7 cellular contexts compared by ENCODE assay signal in the genomic region with DNA sequence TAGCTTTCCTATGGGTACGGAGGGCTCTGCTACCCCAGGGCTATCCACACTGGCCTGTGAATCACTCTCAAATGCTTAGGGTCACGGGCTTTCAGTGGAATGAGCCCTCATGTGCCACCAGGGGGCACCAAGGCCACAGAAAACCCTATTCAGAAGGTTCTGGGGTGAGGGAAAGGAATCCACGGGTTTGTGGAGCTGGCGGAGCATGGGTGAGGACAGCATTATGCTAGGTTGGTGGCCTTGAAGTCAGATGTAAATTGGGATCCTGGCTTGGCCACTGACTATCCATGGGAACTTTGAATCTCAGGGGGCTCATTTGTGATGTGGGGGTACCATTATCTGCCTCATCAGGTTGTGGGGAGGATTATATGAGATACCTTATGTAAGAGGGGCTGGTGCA. TPM values are rescaled to one million over a fixed set of nuclear protein-coding genes. Genes with fewer than 3 reads are reported as not detected.
DNase-seq lines count a peak whose midpoint lies in the region; ATAC-seq and TF ChIP-seq lines count a peak whose summit lies in the region.

No MANE protein-coding gene starts in this region.

- H3K4me3 Mint-ChIP-seq in activated naive CD8-positive, alpha-beta T cell treated with anti-CD3 and anti-CD28 coated beads, Interleukin-2, amount 10 ng/mL, durations not matched to agents 7 days and 5 days = no peak overlapping the region

- peak; percentile 35 for ATAC-seq in activated naive CD8-positive, alpha-beta T cell treated with anti-CD3 and anti-CD28 coated beads, Interleukin-2, amount 10 ng/mL, durations not matched to agents 7 days and 5 days (ENCODE audit: low read depth)
- ATAC-seq in heart right ventricle = peak; percentile 34 to 77 (median 44)

- H3K27ac ChIP-seq in heart right ventricle = no peak overlapping the region

- DNase-seq in SKM-1 (lab: John Stamatoyannopoulos, UW; ENCODE audit: unreplicated experiment) (peak; percentile 34), heart right ventricle (peak; percentile 58 to 65), putamen (ENCODE audit: low spot score) (peak; percentile 61), mesenteric fat pad (ENCODE audit: low spot score) (no peak)
- DNase-seq in activated naive CD8-positive, alpha-beta T cell treated with anti-CD3 and anti-CD28 coated beads, Interleukin-2, amount 10 ng/mL, durations not matched to agents 7 days and 5 days = peak; percentile 61

- no peaks in the 10 kb centered on the region for H3K27me3 Mint-ChIP-seq in activated naive CD8-positive, alpha-beta T cell treated with anti-CD3 and anti-CD28 coated beads, Interleukin-2, amount 10 ng/mL, durations not matched to agents 7 days and 5 days

- peaks cover 14% of the 10 kb centered on the region for H3K4me1 Mint-ChIP-seq in activated naive CD8-positive, alpha-beta T cell treated with anti-CD3 and anti-CD28 coated beads, Interleukin-2, amount 10 ng/mL, durations not matched to agents 7 days and 5 days

- no peaks in the 10 kb centered on the region for H3K27me3 ChIP-seq in heart right ventricle

- POLR2A ChIA-PET in activated naive CD8-positive, alpha-beta T cell treated with anti-CD3 and anti-CD28 coated beads, Interleukin-2, amount 10 ng/mL, durations not matched to agents 7 days and 5 days (lab: Charles Lee) = no interaction called here

- intact Hi-C loops in heart right ventricle (cut with DNase I) = loop anchor here (1.0 to 5.0 kb wide), 5 partner anchors 48 to 205 kb away; no protein-coding TSS in a partner anchor

- H3K9me3 ChIP-seq in heart right ventricle = no peaks in the 10 kb centered on the region

- H3K36me3 ChIP-seq in heart right ventricle = no peaks in the 10 kb centered on the region

- no peaks in the 10 kb centered on the region for H3K36me3 Mint-ChIP-seq in activated naive CD8-positive, alpha-beta T cell treated with anti-CD3 and anti-CD28 coated beads, Interleukin-2, amount 10 ng/mL, durations not matched to agents 7 days and 5 days

- H3K4me3 ChIP-seq in GM12875 (ENCODE audit: low read depth, low read length) (no peak overlapping the region), heart right ventricle (no peak overlapping the region)

- TF ChIP-seq CTCF in GM12875 (IDR thresholded peaks at IDR 0.05; ENCODE audit: borderline replicate concordance, insufficient read depth, low read depth, low read length) = peak; percentile 82
- TF ChIP-seq CTCF in LNCAP (IDR thresholded peaks at IDR 0.05) = peak; percentile 75
- peak; percentile 62 to 83 (median 78) for TF ChIP-seq CTCF in heart right ventricle (IDR thresholded peaks at IDR 0.05)

- peaks cover 9 to 32% (median 19%) of the 10 kb centered on the region in 9 donors for H3K4me1 ChIP-seq in heart right ventricle

- WGBS in heart right ventricle, 2 donors = 33 to 38% methylated on average over 4 of the region's 4 CpGs

- H3K9me3 Mint-ChIP-seq in activated naive CD8-positive, alpha-beta T cell treated with anti-CD3 and anti-CD28 coated beads, Interleukin-2, amount 10 ng/mL, durations not matched to agents 7 days and 5 days = no peaks in the 10 kb centered on the region

- H3K27ac Mint-ChIP-seq in activated naive CD8-positive, alpha-beta T cell treated with anti-CD3 and anti-CD28 coated beads, Interleukin-2, amount 10 ng/mL, durations not matched to agents 7 days and 5 days = no peak overlapping the region

RNA-seq across cellular contexts. Expression of gene LAMTOR5, which starts 5.1 kb away (rescaled TPM):
- total RNA-seq in activated naive CD8-positive, alpha-beta T cell treated with anti-CD3 and anti-CD28 coated beads, Interleukin-2, amount 10 ng/mL, durations not matched to agents 7 days and 5 days = 100 to 1,000 TPM; 115 TPM
- 100 to 1,000 TPM; 209 to 268 (median 245) TPM for total RNA-seq in heart right ventricle
- 100 to 1,000 TPM; 281 to 506 TPM for polyA plus RNA-seq in heart right ventricle
- 134 TPM for total RNA-seq in mesenteric fat pad

RNA-seq across cellular contexts. Expression of gene SLC16A4, which starts 21.8 kb away (rescaled TPM):
- total RNA-seq in activated naive CD8-positive, alpha-beta T cell treated with anti-CD3 and anti-CD28 coated beads, Interleukin-2, amount 10 ng/mL, durations not matched to agents 7 days and 5 days = under 1 TPM; 0.23 to 0.33 TPM
- total RNA-seq in heart right ventricle (1 to 10 TPM; 1.3 to 3.5 (median 2.4) TPM), mesenteric fat pad (7.2 TPM)
- 1 to 10 TPM; 1.5 to 3.4 TPM for polyA plus RNA-seq in heart right ventricle

RNA-seq across cellular contexts. Expression of gene PROK1, which starts 38.4 kb away (rescaled TPM):
- not detected for total RNA-seq in activated naive CD8-positive, alpha-beta T cell treated with anti-CD3 and anti-CD28 coated beads, Interleukin-2, amount 10 ng/mL, durations not matched to agents 7 days and 5 days
- total RNA-seq in heart right ventricle (1 to 10 TPM in 1 of 10 donors, under 1 TPM in 4, not detected in 5; 0.17 to 1.6 (median 0.29) TPM), mesenteric fat pad (1.3 TPM)
- 1 to 10 TPM in 1 of 2 donors, under 1 TPM in 1; 0.07 to 6.8 TPM for polyA plus RNA-seq in heart right ventricle
